Comparison of ENCODE assay signal across 13 cellular contexts in genomic region chr12:57816855-57817151, GRCh38. TPM values are rescaled to one million over a fixed set of nuclear protein-coding genes. Genes with fewer than 3 reads are reported as not detected.
DNase-seq lines count a peak whose midpoint lies in the region; ATAC-seq and TF ChIP-seq lines count a peak whose summit lies in the region.
"Had no signal": no experiment of that assay in that cellular context is flagged by ENCODE, and none has a peak within 500 bp of the region (broad histone marks: within the 10 kb centered on the region; RNA-seq: fewer than 3 reads in every experiment).

No MANE protein-coding gene starts in this region.

- ATAC-seq in naive thymus-derived CD4-positive, alpha-beta T cell: peak; percentile 46
- ATAC-seq in HG03469 (IDR thresholded peaks at IDR 0.05; ENCODE audit: unreplicated experiment) (no peak), HG03280 (IDR thresholded peaks at IDR 0.05; ENCODE audit: unreplicated experiment) (no peak)
- ATAC-seq in effector memory CD8-positive, alpha-beta T cell (replicated peaks): no peak
- ATAC-seq: Panc1 had no signal

- POLR2A ChIA-PET in naive thymus-derived CD4-positive, alpha-beta T cell (lab: Charles Lee): interaction anchor here (0.7 to 2.0 kb wide), 5 partner anchors 13 to 79 kb away, joined by 3 to 7 read pairs (median 4); no protein-coding TSS in a partner anchor

- H3K36me3 ChIP-seq in BLaER1 treated with 17β-estradiol and CSF1 and Interleukin-3, amounts not matched to agents 10 nM and 100 nM: peaks cover 29 to 40% (median 34%) of the 10 kb centered on the region in 11 experiments
- H3K36me3 ChIP-seq in esophagus muscularis mucosa: peaks cover 16 to 54% (median 43%) of the 10 kb centered on the region in 4 donors
- peaks cover 0 to 17% (median 0%) of the 10 kb centered on the region in 3 experiments for H3K36me3 ChIP-seq in naive thymus-derived CD4-positive, alpha-beta T cell (ENCODE audit: control insufficient read depth in 2 of 3, insufficient read depth in 3 of 3, low read length in 3 of 3)

- peaks cover 0 to 13% (median 7%) of the 10 kb centered on the region in 7 donors for H3K4me1 Mint-ChIP-seq in naive thymus-derived CD4-positive, alpha-beta T cell
- H3K4me1 Mint-ChIP-seq in effector memory CD8-positive, alpha-beta T cell (ENCODE audit: low read depth in 2 of 2): peaks cover 0 to 2% of the 10 kb centered on the region in 2 donors
- H3K4me1 Mint-ChIP-seq: activated B cell treated with CpG ODN at 0.5 μM for 24 hours had no signal

- H3K4me1 ChIP-seq in BLaER1 treated with 17β-estradiol and CSF1 and Interleukin-3, amounts not matched to agents 10 nM and 100 nM: peaks cover 0 to 57% (median 21%) of the 10 kb centered on the region in 10 experiments; a peak in 14 of 20 replicates
- H3K4me1 ChIP-seq in esophagus muscularis mucosa: peaks cover 46 to 71% (median 68%) of the 10 kb centered on the region in 4 donors
- no peaks in the 10 kb centered on the region for H3K4me1 ChIP-seq in naive thymus-derived CD4-positive, alpha-beta T cell (ENCODE audit: control insufficient read depth in 2 of 2, insufficient read depth in 2 of 2, low read length in 2 of 2)

- no peaks in the 10 kb centered on the region for H3K27me3 Mint-ChIP-seq in naive thymus-derived CD4-positive, alpha-beta T cell
- H3K27me3 Mint-ChIP-seq in effector memory CD8-positive, alpha-beta T cell: no peaks in the 10 kb centered on the region
- H3K27me3 Mint-ChIP-seq: activated B cell treated with CpG ODN at 0.5 μM for 24 hours; natural killer cell treated with Interleukin-12 subunit alpha and Interleukin-12 subunit beta and Interleukin-15 and Interleukin-18, amount 100 ng/mL, for 72 hours had no signal

- H3K27ac ChIP-seq in BLaER1 treated with 17β-estradiol and CSF1 and Interleukin-3, amounts not matched to agents 10 nM and 100 nM: peak overlapping the region in 7 of 11 experiments; percentile 16 to 78 (median 60); a peak in 13 of 22 replicates
- peak overlapping the region; percentile 6 to 68 (median 31) for H3K27ac ChIP-seq in esophagus muscularis mucosa (replicated peaks in 1 of 4)
- H3K27ac ChIP-seq in naive thymus-derived CD4-positive, alpha-beta T cell (ENCODE audit: low read depth, low read length): no peak overlapping the region

- CTCF ChIA-PET in naive thymus-derived CD4-positive, alpha-beta T cell (lab: Charles Lee): interaction anchor here (1.5 to 2.8 kb wide), 2 partner anchors 16 to 88 kb away, joined by 3 to 11 read pairs; no protein-coding TSS in a partner anchor

- no peak for TF ChIP-seq POLR2A in esophagus muscularis mucosa (IDR thresholded peaks at IDR 0.05; ENCODE audit: low read depth)

- peaks cover 0 to 1% (median 0%) of the 10 kb centered on the region in 11 donors for H3K9me3 Mint-ChIP-seq in naive thymus-derived CD4-positive, alpha-beta T cell
- no peaks in the 10 kb centered on the region for H3K9me3 Mint-ChIP-seq in effector memory CD8-positive, alpha-beta T cell
- H3K9me3 Mint-ChIP-seq: activated B cell treated with CpG ODN at 0.5 μM for 24 hours; natural killer cell treated with Interleukin-12 subunit alpha and Interleukin-12 subunit beta and Interleukin-15 and Interleukin-18, amount 100 ng/mL, for 72 hours had no signal

- H3K27ac Mint-ChIP-seq in naive thymus-derived CD4-positive, alpha-beta T cell: peak overlapping the region in 6 of 9 donors; percentile 12 to 56 (median 36)
- H3K27ac Mint-ChIP-seq in effector memory CD8-positive, alpha-beta T cell: no peak overlapping the region
- H3K27ac Mint-ChIP-seq: activated B cell treated with CpG ODN at 0.5 μM for 24 hours; natural killer cell treated with Interleukin-12 subunit alpha and Interleukin-12 subunit beta and Interleukin-15 and Interleukin-18, amount 100 ng/mL, for 72 hours had no signal

- H3K27me3 ChIP-seq in BLaER1 treated with 17β-estradiol and CSF1 and Interleukin-3, amounts not matched to agents 10 nM and 100 nM: no peaks in the 10 kb centered on the region
- no peaks in the 10 kb centered on the region for H3K27me3 ChIP-seq in esophagus muscularis mucosa
- H3K27me3 ChIP-seq in naive thymus-derived CD4-positive, alpha-beta T cell (ENCODE audit: control insufficient read depth in 2 of 2, insufficient read depth in 2 of 2, low read length in 2 of 2): no peaks in the 10 kb centered on the region

- H3K4me3 ChIP-seq in BLaER1 treated with 17β-estradiol and CSF1 and Interleukin-3, amounts not matched to agents 10 nM and 100 nM: no peak overlapping the region
- H3K4me3 ChIP-seq in esophagus muscularis mucosa: no peak overlapping the region
- H3K4me3 ChIP-seq in naive thymus-derived CD4-positive, alpha-beta T cell (ENCODE audit: low read length): no peak overlapping the region

- DNase-seq in NOMO-1 treated with DMSO at 0.1 percent for 48 hours (lab: John Stamatoyannopoulos, UW; ENCODE audit: unreplicated experiment) (peak; percentile 69), esophagus muscularis mucosa (ENCODE audit: extremely low spot score) (no peak), NCI-H1694 (lab: John Stamatoyannopoulos, UW) (no peak)
- no peak for DNase-seq in naive thymus-derived CD4-positive, alpha-beta T cell
- DNase-seq in effector memory CD8-positive, alpha-beta T cell: no peak
- DNase-seq: activated B cell treated with CpG ODN at 0.5 μM for 24 hours, HCEC 1CT, NCI-H1436 treated with DMSO at 0.1 percent for 48 hours had no signal

- intact Hi-C loops in esophagus muscularis mucosa (cut with DNase I): no loop called here
- intact Hi-C loops in naive thymus-derived CD4-positive, alpha-beta T cell (cut with micrococcal nuclease): no loop called here

- no peak overlapping the region for H3K4me3 Mint-ChIP-seq in naive thymus-derived CD4-positive, alpha-beta T cell
- no peak overlapping the region for H3K4me3 Mint-ChIP-seq in effector memory CD8-positive, alpha-beta T cell
- H3K4me3 Mint-ChIP-seq: activated B cell treated with CpG ODN at 0.5 μM for 24 hours; natural killer cell treated with Interleukin-12 subunit alpha and Interleukin-12 subunit beta and Interleukin-15 and Interleukin-18, amount 100 ng/mL, for 72 hours had no signal

- TF ChIP-seq EP300 in esophagus muscularis mucosa (IDR thresholded peaks at IDR 0.05): no peak

- peaks cover 0 to 28% (median 0%) of the 10 kb centered on the region in 11 experiments; a peak in 7 of 22 replicates for H4K20me1 ChIP-seq in BLaER1 treated with 17β-estradiol and CSF1 and Interleukin-3, amounts not matched to agents 10 nM and 100 nM

- WGBS in esophagus muscularis mucosa: 50% methylated on average over 5 of the region's 5 CpGs

- TF ChIP-seq CTCF in esophagus muscularis mucosa (IDR thresholded peaks at IDR 0.05): no peak

- H3K9ac ChIP-seq in BLaER1 treated with 17β-estradiol and CSF1 and Interleukin-3, amounts not matched to agents 10 nM and 100 nM: peak overlapping the region in 2 of 11 experiments; percentile 19 to 44; a peak in 2 of 22 replicates

- H3K9me3 ChIP-seq in BLaER1 treated with 17β-estradiol and CSF1 and Interleukin-3, amounts not matched to agents 10 nM and 100 nM (replicated peaks in 1 of 11): no peaks in the 10 kb centered on the region
- H3K9me3 ChIP-seq in esophagus muscularis mucosa: no peaks in the 10 kb centered on the region
- no peaks in the 10 kb centered on the region for H3K9me3 ChIP-seq in naive thymus-derived CD4-positive, alpha-beta T cell (ENCODE audit: control insufficient read depth in 2 of 3, low read length in 3 of 3)

- H3K4me2 ChIP-seq in BLaER1 treated with 17β-estradiol and CSF1 and Interleukin-3, amounts not matched to agents 10 nM and 100 nM: peak overlapping the region in 8 of 11 experiments; percentile 12 to 85 (median 63); a peak in 14 of 22 replicates

- H3K36me3 Mint-ChIP-seq in naive thymus-derived CD4-positive, alpha-beta T cell: peaks cover 0 to 17% (median 0%) of the 10 kb centered on the region in 5 donors
- peaks cover 8% of the 10 kb centered on the region for H3K36me3 Mint-ChIP-seq in effector memory CD8-positive, alpha-beta T cell (ENCODE audit: insufficient read depth)
- H3K36me3 Mint-ChIP-seq: natural killer cell treated with Interleukin-12 subunit alpha and Interleukin-12 subunit beta and Interleukin-15 and Interleukin-18, amount 100 ng/mL, for 72 hours had no signal

RNA-seq across cellular contexts. Expression of gene AVIL, which starts 1.7 kb away (rescaled TPM):
- 1 to 10 TPM; 2.2 to 5.8 (median 2.8) TPM for total RNA-seq in esophagus muscularis mucosa
- 10 to 100 TPM in 2 of 5 experiments, 1 to 10 TPM in 3; 1.7 to 20.3 (median 8.2) TPM for total RNA-seq in naive thymus-derived CD4-positive, alpha-beta T cell
- polyA plus RNA-seq in naive thymus-derived CD4-positive, alpha-beta T cell: under 1 TPM; 0.17 to 0.32 TPM

RNA-seq across cellular contexts. Expression of gene CTDSP2, which starts 29.7 kb away (rescaled TPM):
- 100 to 1,000 TPM; 127 to 249 (median 196) TPM for total RNA-seq in esophagus muscularis mucosa
- 100 to 1,000 TPM; 124 to 295 (median 145) TPM for total RNA-seq in naive thymus-derived CD4-positive, alpha-beta T cell
- 100 to 1,000 TPM in 1 of 2 donors, 10 to 100 TPM in 1; 86.9 to 110 TPM for polyA plus RNA-seq in naive thymus-derived CD4-positive, alpha-beta T cell

RNA-seq across cellular contexts. Expression of gene TSFM, which starts 34.2 kb away (rescaled TPM):
- total RNA-seq in esophagus muscularis mucosa: 10 to 100 TPM; 17.6 to 38.4 (median 29.2) TPM
- 10 to 100 TPM; 17.8 to 34.9 (median 22.3) TPM for total RNA-seq in naive thymus-derived CD4-positive, alpha-beta T cell
- polyA plus RNA-seq in naive thymus-derived CD4-positive, alpha-beta T cell: 10 to 100 TPM; 26.4 to 30.0 TPM

RNA-seq across cellular contexts. Expression of gene EEF1AKMT3, which starts 44.4 kb away (rescaled TPM):
- total RNA-seq in esophagus muscularis mucosa: 10 to 100 TPM in 2 of 4 donors, 1 to 10 TPM in 2; 6.6 to 13.2 (median 10.0) TPM
- total RNA-seq in naive thymus-derived CD4-positive, alpha-beta T cell: 1 to 10 TPM; 1.4 to 5.0 (median 2.1) TPM
- 1 to 10 TPM; 3.0 to 3.2 TPM for polyA plus RNA-seq in naive thymus-derived CD4-positive, alpha-beta T cell

RNA-seq across cellular contexts. Expression of gene METTL1, which starts 44.9 kb away (rescaled TPM):
- total RNA-seq in esophagus muscularis mucosa: 1 to 10 TPM; 4.2 to 9.8 (median 5.7) TPM
- 10 to 100 TPM; 11.8 to 30.9 (median 16.0) TPM for total RNA-seq in naive thymus-derived CD4-positive, alpha-beta T cell
- 10 to 100 TPM; 13.1 to 20.5 TPM for polyA plus RNA-seq in naive thymus-derived CD4-positive, alpha-beta T cell

Comparison
In these comparisons a context has a peak if more than half of its experiments do, and no peak if none do; other contexts are left out.
1. H3K27ac Mint-ChIP-seq: peak in naive thymus-derived CD4-positive, alpha-beta T cell (6 of 9); none in effector memory CD8-positive, alpha-beta T cell (0 of 2).